ENCODE assay signal across 3 cellular contexts in genomic region chr10:28818645-28819036, GRCh38.
TF ChIP-seq lines count a peak whose summit lies in the region.

No MANE protein-coding gene starts in this region.

TF ChIP-seq in A549, 52 proteins besides CTCF, POLR2A, EP300 and RAD21:
- TF ChIP-seq PHF8 (IDR thresholded peaks at IDR 0.05; ENCODE audit: borderline replicate concordance, low read depth) (no peak), EHMT2 (IDR thresholded peaks at IDR 0.05; ENCODE audit: low read depth) (no peak), RARB (CRISPR knock-in tag; IDR thresholded peaks at IDR 0.05) (no peak), POLR2AphosphoS2 (conservative IDR thresholded peaks at IDR 0.05; ENCODE audit: low read length) (no peak), RFX5 (IDR thresholded peaks at IDR 0.05) (no peak), BHLHE40 (IDR thresholded peaks at IDR 0.05; ENCODE audit: low read depth, low read length) (no peak), HOXA7 (CRISPR knock-in tag; IDR thresholded peaks at IDR 0.05) (no peak), CHD4 (IDR thresholded peaks at IDR 0.05; ENCODE audit: borderline replicate concordance) (no peak), ELK1 (IDR thresholded peaks at IDR 0.05; ENCODE audit: low read depth, low read length) (no peak), HEYL (CRISPR knock-in tag; IDR thresholded peaks at IDR 0.05) (no peak), E2F6 (IDR thresholded peaks at IDR 0.05; ENCODE audit: borderline replicate concordance, low read depth) (no peak), TFCP2L1 (CRISPR knock-in tag; IDR thresholded peaks at IDR 0.05) (no peak), SMC3 (IDR thresholded peaks at IDR 0.05) (no peak)
TF ChIP-seq in A549: peak in this region for 0.

TF ChIP-seq in HEK293, 187 proteins besides CTCF, POLR2A, EP300 and RAD21 (continues in another document):
- TF ChIP-seq ZNF843 (tag by site-specific recombination; IDR thresholded peaks at IDR 0.05) (peak; percentile 83; the same call in 1 of the 2 replicates), ZXDB (tag by site-specific recombination; IDR thresholded peaks at IDR 0.05) (peak; percentile 41; the same call in 1 of the 2 replicates), ZNF792 (tag by site-specific recombination; IDR thresholded peaks at IDR 0.05) (no peak), PRDM10 (tag by site-specific recombination; IDR thresholded peaks at IDR 0.05) (0 out of 2 replicates have a peak, but pooled peaks have one; percentile 1), ZBTB20 (tag by site-specific recombination; IDR thresholded peaks at IDR 0.05) (no peak), ZNF837 (tag by site-specific recombination; IDR thresholded peaks at IDR 0.05) (no peak), ZNF175 (tag by site-specific recombination; IDR thresholded peaks at IDR 0.05) (no peak), ZNF580 (tag by site-specific recombination; IDR thresholded peaks at IDR 0.05) (peak; percentile 79), PRDM4 (tag by site-specific recombination; IDR thresholded peaks at IDR 0.05) (peak; percentile 89), WT1 (tag by site-specific recombination; IDR thresholded peaks at IDR 0.05) (peak; percentile 83), ZFP69B (tag by site-specific recombination; IDR thresholded peaks at IDR 0.05) (no peak), RBAK (tag by site-specific recombination; IDR thresholded peaks at IDR 0.05) (no peak), PRDM1 (tag by site-specific recombination; IDR thresholded peaks at IDR 0.05) (no peak), PRDM6 (tag by site-specific recombination; IDR thresholded peaks at IDR 0.05) (peak; percentile 92), OSR2 (tag by site-specific recombination; IDR thresholded peaks at IDR 0.05) (peak; percentile 35; the same call in 1 of the 2 replicates), GFI1B (tag by site-specific recombination; IDR thresholded peaks at IDR 0.05) (peak; percentile 68; the same call in 1 of the 2 replicates), ZFP3 (tag by site-specific recombination; IDR thresholded peaks at IDR 0.05; ENCODE audit: low read depth) (peak; percentile 36), ZNF785 (tag by site-specific recombination; IDR thresholded peaks at IDR 0.05) (no peak), ZNF561 (tag by site-specific recombination; IDR thresholded peaks at IDR 0.05; ENCODE audit: borderline replicate concordance) (peak; percentile 85), ZFHX2 (tag by site-specific recombination; conservative IDR thresholded peaks at IDR 0.05) (no peak)

TF ChIP-seq in K562, 482 proteins besides CTCF, POLR2A, EP300 and RAD21:
- TF ChIP-seq ZNF175 (CRISPR knock-in tag; IDR thresholded peaks at IDR 0.05; ENCODE audit: low read depth) (no peak), XRCC3 (IDR thresholded peaks at IDR 0.05) (no peak), CCNT2 (IDR thresholded peaks at IDR 0.05; ENCODE audit: borderline replicate concordance, extremely low read depth, insufficient read length, low read depth, low read length) (no peak), STAG1 (CRISPR knock-in tag; IDR thresholded peaks at IDR 0.05; ENCODE audit: borderline replicate concordance) (no peak), KAT2B (IDR thresholded peaks at IDR 0.05; ENCODE audit: low read depth, low read length) (no peak), CUX1 (CRISPR knock-in tag; IDR thresholded peaks at IDR 0.05) (no peak), USF1 (CRISPR knock-in tag; IDR thresholded peaks at IDR 0.05) (no peak), CBX3 (IDR thresholded peaks at IDR 0.05; ENCODE audit: borderline replicate concordance in 1 of 2, low read length in 2 of 2) (no peak), ZNF431 (CRISPR knock-in tag; IDR thresholded peaks at IDR 0.05) (no peak), CBFA2T2 (conservative IDR thresholded peaks at IDR 0.05) (no peak), ZNF584 (CRISPR knock-in tag; IDR thresholded peaks at IDR 0.05; ENCODE audit: low read depth) (no peak), CLOCK (CRISPR knock-in tag; IDR thresholded peaks at IDR 0.05; ENCODE audit: borderline replicate concordance) (no peak), FOXK2 (conservative IDR thresholded peaks at IDR 0.05 in 1 of 2, IDR thresholded peaks at IDR 0.05 in 1 of 2; ENCODE audit: low read depth in 2 of 2) (no peak), ZSCAN29 (IDR thresholded peaks at IDR 0.05) (no peak), ZNF395 (CRISPR knock-in tag; IDR thresholded peaks at IDR 0.05) (no peak), CEBPB (tag; IDR thresholded peaks at IDR 0.05) (no peak), ZNF764 (CRISPR knock-in tag; IDR thresholded peaks at IDR 0.05; ENCODE audit: low read depth) (no peak), FOSL1 (tag; conservative IDR thresholded peaks at IDR 0.05) (no peak)
TF ChIP-seq in K562: peak in this region for 0.
